ENCODE assay signal across 8 cellular contexts in genomic region chr14:101808020-101808641, GRCh38. TPM values are rescaled to one million over a fixed set of nuclear protein-coding genes. Genes with fewer than 3 reads are reported as not detected.
DNase-seq lines count a peak whose midpoint lies in the region; ATAC-seq and TF ChIP-seq lines count a peak whose summit lies in the region.

No MANE protein-coding gene starts in this region.

- intact Hi-C loops in left ventricle myocardium inferior (cut with micrococcal nuclease) (no loop called here), vagina (cut with DNase I) (no loop called here)

- H3K27me3 ChIP-seq in left ventricle myocardium inferior (ENCODE audit: low read depth) (no peaks in the 10 kb centered on the region), right atrium auricular region (no peaks in the 10 kb centered on the region), iPS DF 6.9 (ENCODE audit: control insufficient read depth, insufficient read depth, low read length) (no peaks in the 10 kb centered on the region), vagina (no peaks in the 10 kb centered on the region)

- peak overlapping the region; percentile 97 for H3K27ac ChIP-seq in left ventricle myocardium inferior (replicated peaks)
- H3K27ac ChIP-seq in right atrium auricular region, result no peak overlapping the region
- H3K27ac ChIP-seq in SK-N-MC, result 0 out of 2 replicates have a peak overlapping the region, but pooled peaks have one; percentile 16
- H3K27ac ChIP-seq in iPS DF 6.9 (ENCODE audit: low read length), result no peak overlapping the region
- H3K27ac ChIP-seq in vagina, result peak overlapping the region; percentile 99

- no peak for DNase-seq in left ventricle myocardium inferior
- no peak for DNase-seq in right atrium auricular region (ENCODE audit: low spot score)
- DNase-seq in SK-N-MC (ENCODE audit: low read depth, low spot score), result no peak
- peak; percentile 22 for DNase-seq in iPS DF 6.9 (ENCODE audit: low read depth, low spot score)
- DNase-seq in vagina (ENCODE audit: extremely low spot score in 2 of 2), result no peak
- DNase-seq in stimulated activated CD4-positive, alpha-beta T cell treated with anti-CD3 and anti-CD28 coated beads, Interleukin-4, amount 100 ng/mL, for 4 hours, result no peak
- no peak for DNase-seq in NOMO-1 treated with dmso at 0.1 percent for 144 hours (lab: John Stamatoyannopoulos, UW; ENCODE audit: unreplicated experiment)

- H3K9me3 ChIP-seq in left ventricle myocardium inferior (replicated peaks) (no peaks in the 10 kb centered on the region), right atrium auricular region (no peaks in the 10 kb centered on the region), SK-N-MC (ENCODE audit: low read depth, low read length) (no peaks in the 10 kb centered on the region), iPS DF 6.9 (ENCODE audit: control insufficient read depth, insufficient read depth, low read length) (no peaks in the 10 kb centered on the region), vagina (no peaks in the 10 kb centered on the region)

- H3K9ac ChIP-seq in SK-N-MC (ENCODE audit: insufficient read length), result peak overlapping the region; percentile 43

- TF ChIP-seq CTCF in left ventricle myocardium inferior (IDR thresholded peaks at IDR 0.05; ENCODE audit: borderline replicate concordance), result no peak
- no peak for TF ChIP-seq CTCF in right atrium auricular region (IDR thresholded peaks at IDR 0.05)
- no peak for TF ChIP-seq CTCF in vagina (IDR thresholded peaks at IDR 0.05)

- no peak for ATAC-seq in HG02642 (IDR thresholded peaks at IDR 0.05; ENCODE audit: poor library complexity, unreplicated experiment)

- H3K4me3 ChIP-seq in left ventricle myocardium inferior, result no peak overlapping the region
- H3K4me3 ChIP-seq in right atrium auricular region, result no peak overlapping the region
- H3K4me3 ChIP-seq in SK-N-MC, result no peak overlapping the region
- H3K4me3 ChIP-seq in iPS DF 6.9 (ENCODE audit: low read length), result no peak overlapping the region
- H3K4me3 ChIP-seq in vagina, result no peak overlapping the region

- TF ChIP-seq POLR2A in vagina (IDR thresholded peaks at IDR 0.05), result no peak

- H3K4me1 ChIP-seq in left ventricle myocardium inferior (peaks cover 50% of the 10 kb centered on the region), right atrium auricular region (peaks cover 0 to 27% of the 10 kb centered on the region in 2 donors), iPS DF 6.9 (ENCODE audit: control insufficient read depth, insufficient read depth, low read length) (no peaks in the 10 kb centered on the region), vagina (peaks cover 26% of the 10 kb centered on the region)

- no peaks in the 10 kb centered on the region for H3K36me3 ChIP-seq in left ventricle myocardium inferior
- no peaks in the 10 kb centered on the region for H3K36me3 ChIP-seq in right atrium auricular region
- H3K36me3 ChIP-seq in SK-N-MC (ENCODE audit: insufficient read depth, low read length), result peaks cover 9% of the 10 kb centered on the region
- H3K36me3 ChIP-seq in iPS DF 6.9 (ENCODE audit: control insufficient read depth, insufficient read depth, low read length), result no peaks in the 10 kb centered on the region
- no peaks in the 10 kb centered on the region for H3K36me3 ChIP-seq in vagina

- WGBS in iPS DF 6.9 (ENCODE audit: insufficient coverage, insufficient read length), result no CpG with 5 or more reads among the region's 11 CpGs

RNA-seq across cellular contexts. Expression of gene PPP2R5C, which starts 46.6 kb away (rescaled TPM):
- total RNA-seq in left ventricle myocardium inferior (198 TPM), right atrium auricular region (10 to 100 TPM; 82.2 to 82.9 TPM), vagina (88.1 TPM)

Comparison
In these comparisons a context has a peak if more than half of its experiments do, and no peak if none do; other contexts are left out.
1. H3K27ac ChIP-seq: peak in left ventricle myocardium inferior (single experiment), SK-N-MC (single experiment) and vagina (single experiment); none in right atrium auricular region (0 of 2) and iPS DF 6.9 (single experiment).